Comparison of ENCODE assay signal across 20 cellular contexts in the genomic region with DNA sequence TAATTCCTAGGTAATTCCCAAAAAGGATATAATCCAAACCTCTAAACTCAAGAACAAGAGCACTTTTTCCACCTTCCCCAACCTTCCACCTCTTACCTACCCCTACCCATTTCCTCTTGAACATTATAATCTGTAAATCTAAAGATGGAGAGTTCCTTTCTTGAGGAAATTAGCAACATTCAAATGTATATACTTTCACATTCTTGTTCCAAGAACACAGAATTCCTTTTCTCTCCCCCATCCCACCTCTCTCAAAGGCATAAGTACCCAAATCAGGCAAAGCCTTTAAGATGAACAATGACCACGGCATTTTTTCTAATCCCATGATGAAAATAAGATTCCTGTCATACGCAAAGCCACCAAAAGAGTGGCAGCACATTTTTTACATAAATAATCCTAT. TPM values are rescaled to one million over a fixed set of nuclear protein-coding genes. Genes with fewer than 3 reads are reported as not detected.
DNase-seq lines count a peak whose midpoint lies in the region; ATAC-seq and TF ChIP-seq lines count a peak whose summit lies in the region.
"Had no signal": no experiment of that assay in that cellular context is flagged by ENCODE, and none has a peak within 500 bp of the region (broad histone marks: within the 10 kb centered on the region; RNA-seq: fewer than 3 reads in every experiment).

No MANE protein-coding gene starts in this region.

- peak overlapping the region; percentile 74 for H3K27ac Mint-ChIP-seq in stimulated activated naive CD8-positive, alpha-beta T cell treated with anti-CD3 and anti-CD28 coated beads, Interleukin-15, Interleukin-2, amounts not matched to agents 100 ng/mL and 50 ng/mL, for 24 hours
- H3K27ac Mint-ChIP-seq in activated B cell treated with CpG ODN at 0.5 μM for 24 hours, result peak overlapping the region; percentile 80
- H3K27ac Mint-ChIP-seq in stimulated activated naive B cell treated with anti-CD40 and anti-IgM and Interleukin-4, amounts not matched to agents 10 μg/mL and 1 μg/mL and 100 μg/mL, for 72 hours, result peak overlapping the region; percentile 5
- H3K27ac Mint-ChIP-seq: dendritic cell treated with granulocyte-macrophage colony-stimulating factor and Interleukin-4, amounts not matched to agents 40 ng/mL and 50 ng/mL, for 4 days had no signal

- intact Hi-C loops in activated B cell treated with CpG ODN at 0.5 μM for 24 hours (cut with micrococcal nuclease), result loop anchor here (2.0 kb wide), 1 partner anchor 18 kb away; a partner anchor contains a TSS

- H3K9me3 ChIP-seq in iPS-18a (ENCODE audit: control insufficient read depth, low read depth, low read length), result no peaks in the 10 kb centered on the region
- H3K9me3 ChIP-seq: SJSA1, suprapubic skin had no signal

- no peak for TF ChIP-seq CTCF in activated B cell treated with CpG ODN at 0.5 μM for 24 hours (IDR thresholded peaks at IDR 0.05)

- H3K9me3 Mint-ChIP-seq in stimulated activated naive CD8-positive, alpha-beta T cell treated with anti-CD3 and anti-CD28 coated beads, Interleukin-15, Interleukin-2, amounts not matched to agents 100 ng/mL and 50 ng/mL, for 24 hours, result peaks cover 22% of the 10 kb centered on the region
- peaks cover 15% of the 10 kb centered on the region for H3K9me3 Mint-ChIP-seq in activated B cell treated with CpG ODN at 0.5 μM for 24 hours
- peaks cover 15 to 23% of the 10 kb centered on the region in 2 donors for H3K9me3 Mint-ChIP-seq in stimulated activated naive B cell treated with anti-CD40 and anti-IgM and Interleukin-4, amounts not matched to agents 10 μg/mL and 1 μg/mL and 100 μg/mL, for 72 hours

- DNase-seq in stimulated activated naive CD8-positive, alpha-beta T cell treated with anti-CD3 and anti-CD28 coated beads, Interleukin-15, Interleukin-2, amounts not matched to agents 100 U/mL and 50 U/mL, for 24 hours, result no peak
- DNase-seq in activated B cell treated with CpG ODN at 0.5 μM for 24 hours (no peak), occipital lobe (lab: John Stamatoyannopoulos, UW) (no peak)
- DNase-seq in stimulated activated naive B cell treated with anti-CD40 and anti-IgM and Interleukin-4, amounts not matched to agents 10 μg/mL and 1 μg/mL and 100 μg/mL, for 72 hours, result no peak
- DNase-seq: activated CD8-positive, alpha-beta memory T cell treated with anti-CD3 and anti-CD28 coated beads, Interleukin-2, amount 50 U/mL, for 48 hours; Caco-2; foreskin keratinocyte; NCI-H1417 treated with DMSO at 0.1 percent for 48 hours; NCI-H748 treated with DMSO at 0.1 percent for 48 hours; PC-3; stimulated activated CD4-positive, alpha-beta T cell treated with anti-CD3 and anti-CD28 coated beads, Interleukin-2, amount 100 ng/mL, for 24 hours had no signal

- no peak overlapping the region for H3K4me3 Mint-ChIP-seq in stimulated activated naive CD8-positive, alpha-beta T cell treated with anti-CD3 and anti-CD28 coated beads, Interleukin-15, Interleukin-2, amounts not matched to agents 100 ng/mL and 50 ng/mL, for 24 hours
- peak overlapping the region; percentile 53 for H3K4me3 Mint-ChIP-seq in activated B cell treated with CpG ODN at 0.5 μM for 24 hours
- no peak overlapping the region for H3K4me3 Mint-ChIP-seq in stimulated activated naive B cell treated with anti-CD40 and anti-IgM and Interleukin-4, amounts not matched to agents 10 μg/mL and 1 μg/mL and 100 μg/mL, for 72 hours
- H3K4me3 Mint-ChIP-seq: dendritic cell treated with granulocyte-macrophage colony-stimulating factor and Interleukin-4, amounts not matched to agents 40 ng/mL and 50 ng/mL, for 4 days had no signal

- peaks cover 86% of the 10 kb centered on the region for H3K4me1 Mint-ChIP-seq in stimulated activated naive CD8-positive, alpha-beta T cell treated with anti-CD3 and anti-CD28 coated beads, Interleukin-15, Interleukin-2, amounts not matched to agents 100 ng/mL and 50 ng/mL, for 24 hours (ENCODE audit: low read depth)
- peaks cover 83% of the 10 kb centered on the region for H3K4me1 Mint-ChIP-seq in activated B cell treated with CpG ODN at 0.5 μM for 24 hours
- peaks cover 42 to 82% of the 10 kb centered on the region in 2 donors for H3K4me1 Mint-ChIP-seq in stimulated activated naive B cell treated with anti-CD40 and anti-IgM and Interleukin-4, amounts not matched to agents 10 μg/mL and 1 μg/mL and 100 μg/mL, for 72 hours

- no peaks in the 10 kb centered on the region for H3K36me3 ChIP-seq in iPS-18a (ENCODE audit: control insufficient read depth, low read depth, low read length)
- H3K36me3 ChIP-seq: breast epithelium, SJSA1, suprapubic skin had no signal

- no peaks in the 10 kb centered on the region for H3K27me3 ChIP-seq in iPS-18a (ENCODE audit: control insufficient read depth, insufficient read depth, low read length)
- H3K27me3 ChIP-seq: breast epithelium, foreskin keratinocyte, SJSA1, suprapubic skin had no signal

- POLR2A ChIA-PET in activated B cell treated with CpG ODN at 0.5 μM for 24 hours (lab: Charles Lee), result interaction anchor here (1.0 kb wide), 1 partner anchor 10 kb away, joined by 3 read pairs; no protein-coding TSS in a partner anchor

- H3K4me3 ChIP-seq in iPS-18a (ENCODE audit: low read length), result peak overlapping the region; percentile 77
- H3K4me3 ChIP-seq: breast epithelium, SJSA1, suprapubic skin had no signal

- ATAC-seq in stimulated activated naive CD8-positive, alpha-beta T cell treated with anti-CD3 and anti-CD28 coated beads, Interleukin-15, Interleukin-2, amounts not matched to agents 100 U/mL and 50 U/mL, for 24 hours, result no peak
- ATAC-seq in activated B cell treated with CpG ODN at 0.5 μM for 24 hours (ENCODE audit: low read depth) (no peak), GM21367 (IDR thresholded peaks at IDR 0.05; ENCODE audit: unreplicated experiment) (no peak), HG03196 (IDR thresholded peaks at IDR 0.05; ENCODE audit: unreplicated experiment) (no peak)
- ATAC-seq in stimulated activated naive B cell treated with anti-CD40 and anti-IgM and Interleukin-4, amounts not matched to agents 10 μg/mL and 1 μg/mL and 100 μg/mL, for 72 hours (replicated peaks), result no peak
- ATAC-seq: foreskin keratinocyte, PC-3 had no signal

- H3K27ac ChIP-seq in iPS-18a (ENCODE audit: low read length), result peak overlapping the region; percentile 85
- H3K27ac ChIP-seq: breast epithelium, foreskin keratinocyte, parathyroid adenoma, SJSA1, suprapubic skin had no signal

- peaks cover 38% of the 10 kb centered on the region for H3K36me3 Mint-ChIP-seq in stimulated activated naive CD8-positive, alpha-beta T cell treated with anti-CD3 and anti-CD28 coated beads, Interleukin-15, Interleukin-2, amounts not matched to agents 100 ng/mL and 50 ng/mL, for 24 hours (ENCODE audit: low read depth)
- H3K36me3 Mint-ChIP-seq in activated B cell treated with CpG ODN at 0.5 μM for 24 hours (ENCODE audit: low read depth), result peaks cover 40% of the 10 kb centered on the region
- peaks cover 33 to 50% of the 10 kb centered on the region in 2 donors for H3K36me3 Mint-ChIP-seq in stimulated activated naive B cell treated with anti-CD40 and anti-IgM and Interleukin-4, amounts not matched to agents 10 μg/mL and 1 μg/mL and 100 μg/mL, for 72 hours

- H3K27me3 Mint-ChIP-seq in stimulated activated naive CD8-positive, alpha-beta T cell treated with anti-CD3 and anti-CD28 coated beads, Interleukin-15, Interleukin-2, amounts not matched to agents 100 ng/mL and 50 ng/mL, for 24 hours, result no peaks in the 10 kb centered on the region
- H3K27me3 Mint-ChIP-seq in activated B cell treated with CpG ODN at 0.5 μM for 24 hours, result no peaks in the 10 kb centered on the region
- no peaks in the 10 kb centered on the region for H3K27me3 Mint-ChIP-seq in stimulated activated naive B cell treated with anti-CD40 and anti-IgM and Interleukin-4, amounts not matched to agents 10 μg/mL and 1 μg/mL and 100 μg/mL, for 72 hours
- H3K27me3 Mint-ChIP-seq: dendritic cell treated with granulocyte-macrophage colony-stimulating factor and Interleukin-4, amounts not matched to agents 40 ng/mL and 50 ng/mL, for 4 days had no signal

- H3K9ac ChIP-seq in iPS-18a (ENCODE audit: low read length), result peak overlapping the region; percentile 86
- H3K9ac ChIP-seq: parathyroid adenoma had no signal

- CTCF ChIA-PET in activated B cell treated with CpG ODN at 0.5 μM for 24 hours (lab: Charles Lee), result no interaction called here

- H3K4me1 ChIP-seq in iPS-18a (ENCODE audit: control insufficient read depth, low read depth, low read length), result peaks cover 66% of the 10 kb centered on the region
- H3K4me1 ChIP-seq: breast epithelium, Caco-2, parathyroid adenoma, suprapubic skin had no signal

RNA-seq across cellular contexts. Expression of a gene that starts 18.3 kb away (rescaled TPM):
- 97.7 and 106 TPM in 2 replicates for total RNA-seq in activated B cell treated with CpG ODN at 0.5 μM for 24 hours
- total RNA-seq in occipital lobe, result 26.8 TPM

Comparison
In these comparisons a context has a peak if more than half of its experiments do, and no peak if none do; other contexts are left out.
1. H3K27ac Mint-ChIP-seq: peak in every context shown above with its lines; median percentile 80 in activated B cell treated with CpG ODN at 0.5 μM for 24 hours; 74 in stimulated activated naive CD8-positive, alpha-beta T cell treated with anti-CD3 and anti-CD28 coated beads, Interleukin-15, Interleukin-2, amounts not matched to agents 100 ng/mL and 50 ng/mL, for 24 hours; 5 in stimulated activated naive B cell treated with anti-CD40 and anti-IgM and Interleukin-4, amounts not matched to agents 10 μg/mL and 1 μg/mL and 100 μg/mL, for 72 hours.